ENCODE assay signal across 15 cellular contexts in genomic region chr13:49812806-49813205, GRCh38.
"Had no signal": no experiment of that assay in that cellular context is flagged by ENCODE, and none has a peak within 500 bp of the region (broad histone marks: within the 10 kb centered on the region; RNA-seq: fewer than 3 reads in every experiment).

No MANE protein-coding gene starts in this region.

- H3K27me3 ChIP-seq: ovary, testis had no signal

- H3K9me3 ChIP-seq: mucosa of descending colon, ovary, testis had no signal

- DNase-seq: activated CD4-positive, alpha-beta T cell treated with anti-CD3 and anti-CD28 coated beads, Interleukin-2, amount 10 ng/mL, durations not matched to agents 24 days and 14 days; activated CD8-positive, alpha-beta T cell treated with anti-CD3 and anti-CD28 coated beads for 36 hours; activated naive CD4-positive, alpha-beta T cell treated with Interleukin-2 at 50 U/mL for 16 hours; activated naive CD8-positive, alpha-beta T cell treated with anti-CD3 and anti-CD28 coated beads, Interleukin-2, amount 10 ng/mL, durations not matched to agents 7 days and 5 days; activated T-cell treated with anti-CD3 and anti-CD28 coated beads, Interleukin-2, amount 50 U/mL, for 1 hour; amygdala; caudate nucleus; dorsolateral prefrontal cortex; foreskin keratinocyte; glutamatergic neuron; mucosa of descending colon; naive thymus-derived CD8-positive, alpha-beta T cell; ovary; stimulated activated naive CD8-positive, alpha-beta T cell treated with anti-CD3 and anti-CD28 coated beads, Interleukin-15, amount 100 ng/mL, for 72 hours; testis had no signal

- H3K36me3 ChIP-seq: ovary had no signal

- H3K27ac ChIP-seq: dorsolateral prefrontal cortex, foreskin keratinocyte, ovary had no signal

- H3K4me3 ChIP-seq: dorsolateral prefrontal cortex, mucosa of descending colon, ovary, testis had no signal

- H3K4me1 ChIP-seq: foreskin keratinocyte had no signal

- ATAC-seq: activated CD8-positive, alpha-beta T cell treated with anti-CD3 and anti-CD28 coated beads for 36 hours; foreskin keratinocyte; mucosa of descending colon; naive thymus-derived CD8-positive, alpha-beta T cell; stimulated activated naive CD8-positive, alpha-beta T cell treated with anti-CD3 and anti-CD28 coated beads, Interleukin-15, amount 100 ng/mL, for 72 hours had no signal
